In the genomic region with DNA sequence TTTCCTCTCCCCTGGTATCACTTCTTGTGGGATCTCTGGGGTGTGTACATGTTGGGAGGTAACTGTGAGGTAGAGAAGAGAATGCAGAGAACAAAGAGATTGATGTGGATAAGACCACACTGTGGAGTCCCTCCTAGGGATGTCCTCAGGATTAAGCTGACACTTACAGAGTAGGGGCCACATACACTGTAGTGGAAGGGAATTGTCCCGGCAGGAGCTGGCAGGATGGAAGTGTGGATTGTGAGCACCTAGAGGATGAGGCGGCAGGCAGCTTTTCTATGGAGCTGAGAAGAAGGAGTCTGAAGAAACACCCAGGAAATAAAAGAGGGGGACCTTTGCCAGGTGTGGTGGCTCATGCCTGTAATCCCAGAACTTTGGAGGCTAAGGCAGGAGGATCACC, we compare ENCODE assay signal across 11 cellular contexts. TPM values are rescaled to one million over a fixed set of nuclear protein-coding genes. Genes with fewer than 3 reads are reported as not detected.
"Had no signal": no experiment of that assay in that cellular context is flagged by ENCODE, and none has a peak within 500 bp of the region (broad histone marks: within the 10 kb centered on the region; RNA-seq: fewer than 3 reads in every experiment).

No MANE protein-coding gene starts in this region.

- H3K4me3 Mint-ChIP-seq: stimulated activated naive B cell treated with anti-CD40 and anti-IgM and Interleukin-4, amounts not matched to agents 10 μg/mL and 1 μg/mL and 100 μg/mL, for 72 hours had no signal

- ATAC-seq: activated naive CD4-positive, alpha-beta T cell treated with anti-CD3 and anti-CD28 coated beads, Interleukin-2, amount 50 U/mL, for 72 hours; esophagus mucosa; right cardiac atrium; SK-N-SH treated with all-trans-retinoic acid at 6 μM for 48 hours; stimulated activated naive B cell treated with anti-CD40 and anti-IgM and Interleukin-4, amounts not matched to agents 10 μg/mL and 1 μg/mL and 100 μg/mL, for 72 hours had no signal

- H3K27me3 Mint-ChIP-seq: stimulated activated naive B cell treated with anti-CD40 and anti-IgM and Interleukin-4, amounts not matched to agents 10 μg/mL and 1 μg/mL and 100 μg/mL, for 72 hours had no signal

- DNase-seq: aorta; dorsolateral prefrontal cortex; hypothalamus; right cardiac atrium; SHP77; stimulated activated naive B cell treated with anti-CD40 and anti-IgM and Interleukin-4, amounts not matched to agents 10 μg/mL and 1 μg/mL and 100 μg/mL, for 72 hours; trophoblast cell had no signal

- H3K9me3 Mint-ChIP-seq: activated naive CD4-positive, alpha-beta T cell treated with anti-CD3 and anti-CD28 coated beads, Interleukin-2, amount 50 U/mL, for 72 hours; stimulated activated naive B cell treated with anti-CD40 and anti-IgM and Interleukin-4, amounts not matched to agents 10 μg/mL and 1 μg/mL and 100 μg/mL, for 72 hours had no signal

RNA-seq across cellular contexts. Expression of gene SAP25, which starts 21.2 kb away (rescaled TPM):
- total RNA-seq: bronchial epithelial cell had no signal
